11 cellular contexts compared by ENCODE assay signal in the genomic region with DNA sequence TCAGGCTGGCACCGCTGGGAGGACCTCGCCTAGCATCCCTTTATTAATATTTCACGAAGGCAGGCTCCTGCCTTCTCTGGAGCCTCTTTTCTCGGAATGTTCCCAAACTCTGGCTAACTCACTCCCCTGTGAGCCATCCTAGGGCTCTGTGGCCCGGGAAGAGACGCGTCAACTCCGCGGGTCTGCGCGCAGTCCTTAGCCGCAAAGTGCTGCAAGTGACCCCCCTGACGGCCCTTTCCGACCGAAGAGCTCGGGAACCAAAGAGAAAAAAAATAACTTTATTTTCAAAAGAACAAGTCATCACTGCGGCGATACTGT. TPM values are rescaled to one million over a fixed set of nuclear protein-coding genes. Genes with fewer than 3 reads are reported as not detected.
DNase-seq lines count a peak whose midpoint lies in the region; ATAC-seq and TF ChIP-seq lines count a peak whose summit lies in the region.
"Had no signal": no experiment of that assay in that cellular context is flagged by ENCODE, and none has a peak within 500 bp of the region (broad histone marks: within the 10 kb centered on the region; RNA-seq: fewer than 3 reads in every experiment).

No MANE protein-coding gene starts in this region.

- no peak for TF ChIP-seq CTCF in thoracic aorta (IDR thresholded peaks at IDR 0.05)
- TF ChIP-seq CTCF in CD8-positive, alpha-beta T cell (IDR thresholded peaks at IDR 0.05) = no peak

- H3K27me3 Mint-ChIP-seq in activated T-cell treated with anti-CD3 and anti-CD28 coated beads, Interleukin-2, amount 50 U/mL, for 72 hours (ENCODE audit: low read depth) = peaks cover 64% of the 10 kb centered on the region
- peaks cover 23% of the 10 kb centered on the region for H3K27me3 Mint-ChIP-seq in central memory CD8-positive, alpha-beta T cell
- peaks cover 65% of the 10 kb centered on the region for H3K27me3 Mint-ChIP-seq in CD8-positive, alpha-beta T cell (ENCODE audit: low read depth)

- intact Hi-C loops in CD8-positive, alpha-beta T cell (cut with DNase I, micrococcal nuclease) = no loop called here

- 0% methylated on average over 4 to 5 of the region's 18 CpGs for WGBS in mesodermal cell (ENCODE audit: insufficient coverage in 2 of 2), 2 experiments

- H3K9me3 ChIP-seq in mesodermal cell (ENCODE audit: control insufficient read depth, low read length) = no peaks in the 10 kb centered on the region
- no peaks in the 10 kb centered on the region for H3K9me3 ChIP-seq in thoracic aorta
- H3K9me3 ChIP-seq in CD8-positive, alpha-beta T cell (ENCODE audit: low read length) = no peaks in the 10 kb centered on the region

- H3K4me3 ChIP-seq in mesodermal cell (ENCODE audit: extremely low read depth, insufficient read depth, low read length, poor library complexity, severe bottlenecking) (peak overlapping the region; percentile 38), thoracic aorta (peak overlapping the region; percentile 55)
- no peak overlapping the region for H3K4me3 ChIP-seq in CD8-positive, alpha-beta T cell (ENCODE audit: low read depth, low read length)

- H3K4me3 Mint-ChIP-seq in activated T-cell treated with anti-CD3 and anti-CD28 coated beads, Interleukin-2, amount 50 U/mL, for 72 hours = peak overlapping the region; percentile 41 to 62
- peak overlapping the region; percentile 11 for H3K4me3 Mint-ChIP-seq in central memory CD8-positive, alpha-beta T cell
- no peak overlapping the region for H3K4me3 Mint-ChIP-seq in CD8-positive, alpha-beta T cell

- no peaks in the 10 kb centered on the region for H3K36me3 Mint-ChIP-seq in activated T-cell treated with anti-CD3 and anti-CD28 coated beads, Interleukin-2, amount 50 U/mL, for 72 hours (ENCODE audit: insufficient read depth in 2 of 2)
- H3K36me3 Mint-ChIP-seq in central memory CD8-positive, alpha-beta T cell (ENCODE audit: insufficient read depth) = no peaks in the 10 kb centered on the region
- no peaks in the 10 kb centered on the region for H3K36me3 Mint-ChIP-seq in CD8-positive, alpha-beta T cell

- ATAC-seq in activated T-cell treated with anti-CD3 and anti-CD28 coated beads, Interleukin-2, amount 50 U/mL, for 72 hours (replicated peaks in 1 of 2) = no peak
- no peak for ATAC-seq in central memory CD8-positive, alpha-beta T cell (replicated peaks; ENCODE audit: extremely low read depth, poor library complexity, severe bottlenecking)
- ATAC-seq in thoracic aorta (ENCODE audit: insufficient number of reproducible peaks, low FRiP score, low read depth) = no peak
- ATAC-seq in HG03354 (IDR thresholded peaks at IDR 0.05; ENCODE audit: poor library complexity, severe bottlenecking, unreplicated experiment) = no peak
- ATAC-seq in CD8-positive, alpha-beta T cell = no peak
- ATAC-seq: natural killer cell had no signal

- no peak overlapping the region for H3K27ac Mint-ChIP-seq in activated T-cell treated with anti-CD3 and anti-CD28 coated beads, Interleukin-2, amount 50 U/mL, for 72 hours
- H3K27ac Mint-ChIP-seq in central memory CD8-positive, alpha-beta T cell (ENCODE audit: low read depth) = no peak overlapping the region
- no peak overlapping the region for H3K27ac Mint-ChIP-seq in CD8-positive, alpha-beta T cell
- H3K27ac Mint-ChIP-seq: natural killer cell had no signal

- no peaks in the 10 kb centered on the region for H3K36me3 ChIP-seq in mesodermal cell (ENCODE audit: control insufficient read depth, insufficient read depth, low read length)
- no peaks in the 10 kb centered on the region for H3K36me3 ChIP-seq in thoracic aorta
- no peaks in the 10 kb centered on the region for H3K36me3 ChIP-seq in CD8-positive, alpha-beta T cell (ENCODE audit: insufficient read depth, low read length)

- no peaks in the 10 kb centered on the region for H3K9me3 Mint-ChIP-seq in activated T-cell treated with anti-CD3 and anti-CD28 coated beads, Interleukin-2, amount 50 U/mL, for 72 hours
- no peaks in the 10 kb centered on the region for H3K9me3 Mint-ChIP-seq in central memory CD8-positive, alpha-beta T cell
- H3K9me3 Mint-ChIP-seq in CD8-positive, alpha-beta T cell = no peaks in the 10 kb centered on the region
- H3K9me3 Mint-ChIP-seq: natural killer cell had no signal

- H3K27ac ChIP-seq in mesodermal cell (ENCODE audit: low read depth, low read length, severe bottlenecking) = no peak overlapping the region
- no peak overlapping the region for H3K27ac ChIP-seq in thoracic aorta
- H3K27ac ChIP-seq in substantia nigra (ENCODE audit: low read depth, low read length, poor library complexity, severe bottlenecking) = no peak overlapping the region
- no peak overlapping the region for H3K27ac ChIP-seq in CD8-positive, alpha-beta T cell (ENCODE audit: low read depth, low read length)
- H3K27ac ChIP-seq: epithelial cell of prostate had no signal

- H3K4me1 ChIP-seq in mesodermal cell (ENCODE audit: control insufficient read depth, insufficient read depth, low read length, poor library complexity, severe bottlenecking) (peaks cover 7% of the 10 kb centered on the region), thoracic aorta (ENCODE audit: control insufficient read depth in 1 of 2, low read depth in 2 of 2) (peaks cover 17 to 24% of the 10 kb centered on the region in 2 donors)
- peaks cover 23% of the 10 kb centered on the region for H3K4me1 ChIP-seq in CD8-positive, alpha-beta T cell (ENCODE audit: insufficient read depth, low read length)

- no peak for DNase-seq in activated T-cell treated with anti-CD3 and anti-CD28 coated beads, Interleukin-2, amount 50 U/mL, for 72 hours
- DNase-seq in activated T-cell treated with anti-CD3 and anti-CD28 coated beads, Interleukin-2, amount 50 U/mL, for 48 hours = no peak
- no peak for DNase-seq in central memory CD8-positive, alpha-beta T cell (ENCODE audit: low spot score in 2 of 2)
- DNase-seq in thoracic aorta (ENCODE audit: low spot score) = no peak
- no peak for DNase-seq in substantia nigra (lab: John Stamatoyannopoulos, UW)
- no peak for DNase-seq in CD8-positive, alpha-beta T cell
- DNase-seq: natural killer cell, NCI-H2171 had no signal

- peaks cover 29% of the 10 kb centered on the region for H3K27me3 ChIP-seq in thoracic aorta (replicated peaks; ENCODE audit: insufficient read depth)
- H3K27me3 ChIP-seq in CD8-positive, alpha-beta T cell (ENCODE audit: insufficient read depth, low read length) = peaks cover 31% of the 10 kb centered on the region

- CTCF ChIA-PET in CD8-positive, alpha-beta T cell (lab: Charles Lee) = no interaction called here

- POLR2A ChIA-PET in CD8-positive, alpha-beta T cell (lab: Charles Lee) = no interaction called here

- peaks cover 22% of the 10 kb centered on the region for H3K4me1 Mint-ChIP-seq in activated T-cell treated with anti-CD3 and anti-CD28 coated beads, Interleukin-2, amount 50 U/mL, for 72 hours (ENCODE audit: low read depth)
- peaks cover 38% of the 10 kb centered on the region for H3K4me1 Mint-ChIP-seq in central memory CD8-positive, alpha-beta T cell
- peaks cover 30% of the 10 kb centered on the region for H3K4me1 Mint-ChIP-seq in CD8-positive, alpha-beta T cell (ENCODE audit: low read depth)

RNA-seq across cellular contexts. Expression of a gene that starts 14.6 kb away (rescaled TPM):
- total RNA-seq in activated T-cell treated with anti-CD3 and anti-CD28 coated beads, Interleukin-2, amount 50 U/mL, for 72 hours = under 1 TPM; 0.07 to 0.16 TPM
- 1.4 TPM for polyA plus RNA-seq in mesodermal cell (2013, experiment 1 of 2)
- polyA plus RNA-seq in mesodermal cell (2013, experiment 2 of 2) = 1.5 TPM
- 1 to 10 TPM; 2.7 to 3.6 TPM for total RNA-seq in thoracic aorta
- not detected for total RNA-seq in CD8-positive, alpha-beta T cell
- total RNA-seq: natural killer cell had no signal
